ENCODE assay signal across 8 cellular contexts in the genomic region with DNA sequence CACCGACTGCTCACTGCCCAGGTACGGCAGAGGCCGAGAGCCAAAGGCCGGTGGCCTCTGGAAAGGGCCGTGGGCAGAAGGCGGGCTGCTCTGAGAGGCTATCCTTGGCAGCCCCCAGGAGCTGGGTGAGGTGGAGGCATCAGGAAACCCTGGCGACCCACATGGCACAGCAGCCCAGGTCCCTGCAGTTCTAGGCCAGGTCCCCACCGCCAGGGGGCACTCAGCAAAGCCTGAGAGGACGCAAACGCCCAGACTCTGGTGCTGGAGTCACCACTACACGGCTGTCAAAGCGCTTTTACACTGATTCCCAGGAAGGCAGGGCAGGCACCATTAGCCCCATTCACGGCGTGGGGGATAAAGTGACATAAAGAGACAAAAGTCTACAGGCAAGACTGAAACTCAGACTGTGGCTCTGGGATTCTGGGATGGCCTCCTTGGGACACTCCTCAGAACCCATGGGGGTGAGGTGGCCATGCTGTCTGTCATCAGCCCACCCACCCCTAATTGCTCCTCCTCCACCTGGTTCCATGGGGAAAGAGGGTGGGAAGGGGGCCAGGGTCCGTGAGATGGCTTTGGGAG. TPM values are rescaled to one million over a fixed set of nuclear protein-coding genes. Genes with fewer than 3 reads are reported as not detected.
DNase-seq lines count a peak whose midpoint lies in the region; ATAC-seq and TF ChIP-seq lines count a peak whose summit lies in the region.

No MANE protein-coding gene starts in this region.

- H3K27ac Mint-ChIP-seq in CD8-positive, alpha-beta T cell = no peak overlapping the region

- H3K4me3 Mint-ChIP-seq in CD8-positive, alpha-beta T cell = no peak overlapping the region

- H3K4me1 Mint-ChIP-seq in CD8-positive, alpha-beta T cell (ENCODE audit: low read depth) = peaks cover 11% of the 10 kb centered on the region

- peak; percentile 81 for ATAC-seq in CD8-positive, alpha-beta T cell
- ATAC-seq in GM19395 (IDR thresholded peaks at IDR 0.05; ENCODE audit: unreplicated experiment) = no peak

- peaks cover 23% of the 10 kb centered on the region for H3K4me1 ChIP-seq in CD8-positive, alpha-beta T cell (ENCODE audit: insufficient read depth, low read length)

- H3K4me3 ChIP-seq in CD8-positive, alpha-beta T cell (ENCODE audit: low read depth, low read length) = no peak overlapping the region

- H3K36me3 ChIP-seq in CD8-positive, alpha-beta T cell (ENCODE audit: insufficient read depth, low read length) = no peaks in the 10 kb centered on the region

- H3K9me3 ChIP-seq in CD8-positive, alpha-beta T cell (ENCODE audit: low read length) = no peaks in the 10 kb centered on the region

- TF ChIP-seq CTCF in CD8-positive, alpha-beta T cell (IDR thresholded peaks at IDR 0.05) = peak; percentile 89

- no peaks in the 10 kb centered on the region for H3K36me3 Mint-ChIP-seq in CD8-positive, alpha-beta T cell

- intact Hi-C loops in CD8-positive, alpha-beta T cell (cut with DNase I, micrococcal nuclease) = loop anchor here (1.0 to 2.0 kb wide), 4 partner anchors 37 to 160 kb away; partner anchors contain the start of gene NOL9 (in 2 of the 2)

- no peak overlapping the region for H3K27ac ChIP-seq in CD8-positive, alpha-beta T cell (ENCODE audit: low read depth, low read length)
- no peak overlapping the region for H3K27ac ChIP-seq in caudate nucleus (ENCODE audit: low read depth, low read length)

- peaks cover 7% of the 10 kb centered on the region for H3K27me3 ChIP-seq in CD8-positive, alpha-beta T cell (ENCODE audit: insufficient read depth, low read length)

- POLR2A ChIA-PET in CD8-positive, alpha-beta T cell (lab: Charles Lee) = interaction anchor here (0.8 to 1.1 kb wide), 2 partner anchors 17 to 66 kb away, joined by 3 read pairs; no protein-coding TSS in a partner anchor

- H3K9me3 Mint-ChIP-seq in CD8-positive, alpha-beta T cell = no peaks in the 10 kb centered on the region

- CTCF ChIA-PET in CD8-positive, alpha-beta T cell (lab: Charles Lee) = interaction anchor here (0.7 to 5.9 kb wide), 30 partner anchors 9 to 166 kb away, joined by 3 to 102 read pairs (median 4); partner anchors contain the start of genes NOL9, TAS1R1, THAP3 and TNFRSF25

- peaks cover 19% of the 10 kb centered on the region for H3K27me3 Mint-ChIP-seq in CD8-positive, alpha-beta T cell (ENCODE audit: low read depth)

- peak; percentile 73 to 91 (median 85) for DNase-seq in CD8-positive, alpha-beta T cell
- DNase-seq in HCEC 1CT (peak; percentile 69), NCI-H345 (lab: John Stamatoyannopoulos, UW) (peak; percentile 88), caudate nucleus (lab: John Stamatoyannopoulos, UW) (peak in 49 of 61 donors; percentile 8 to 79 (median 40)), islet precursor cell (peak; percentile 95)
- DNase-seq in activated CD4-positive, CD25-positive, alpha-beta regulatory T cell treated with anti-CD3 and anti-CD28 coated beads, Interleukin-2, amount 50 U/mL, for 16 hours (ENCODE audit: low read depth, low spot score) = peak; percentile 76
- DNase-seq in stimulated activated CD4-positive, alpha-beta T cell treated with anti-CD3 and anti-CD28 coated beads, Interleukin-1b, Interleukin-23, amount 100 ng/mL, for 1 hour (ENCODE audit: low read depth in 2 of 2) = peak; percentile 74 to 88

RNA-seq across cellular contexts. Expression of gene PLEKHG5, which starts 4.9 kb away (rescaled TPM):
- 1 to 10 TPM; 4.0 to 5.0 TPM for total RNA-seq in CD8-positive, alpha-beta T cell

RNA-seq across cellular contexts. Expression of gene TNFRSF25, which starts 20.5 kb away (rescaled TPM):
- total RNA-seq in CD8-positive, alpha-beta T cell = 100 to 1,000 TPM; 178 to 185 TPM

Comparison
In these comparisons a context has a peak if more than half of its experiments do, and no peak if none do; other contexts are left out.
1. DNase-seq: peak in every context shown above with its lines; median percentile 95 in islet precursor cell; 88 in NCI-H345; 85 in CD8-positive, alpha-beta T cell; 81 in stimulated activated CD4-positive, alpha-beta T cell treated with anti-CD3 and anti-CD28 coated beads, Interleukin-1b, Interleukin-23, amount 100 ng/mL, for 1 hour; 76 in activated CD4-positive, CD25-positive, alpha-beta regulatory T cell treated with anti-CD3 and anti-CD28 coated beads, Interleukin-2, amount 50 U/mL, for 16 hours; 69 in HCEC 1CT; 40 in caudate nucleus.